ENCODE assay signal across 8 cellular contexts in genomic region chr11:106076923-106077608, GRCh38. TPM values are rescaled to one million over a fixed set of nuclear protein-coding genes. Genes with fewer than 3 reads are reported as not detected.
DNase-seq lines count a peak whose midpoint lies in the region; ATAC-seq and TF ChIP-seq lines count a peak whose summit lies in the region.

TSS of gene KBTBD3 (minus strand) at chr11:106077347. CDS start at chr11:106059097, 18,250 bp downstream.

- peak within 1 kb of the TSS; percentile 99 for H3K27ac Mint-ChIP-seq in activated T-cell treated with anti-CD3 and anti-CD28 coated beads, Interleukin-2, amount 50 U/mL, for 72 hours

- intact Hi-C loops in Panc1 (cut with micrococcal nuclease; ENCODE audit: unreplicated experiment) = loop anchor here (2.0 kb wide), 1 partner anchor 54 kb away; the partner anchor contains the start of gene MSANTD4
- intact Hi-C loops in esophagus muscularis mucosa (cut with DNase I) = loop anchor here (5.0 kb wide), 1 partner anchor 55 kb away; the partner anchor contains the start of gene MSANTD4

- peak; percentile 83 for TF ChIP-seq POLR2A in esophagus muscularis mucosa (IDR thresholded peaks at IDR 0.05; ENCODE audit: low read depth)

- no peaks in the 10 kb centered on the region for H3K9me3 Mint-ChIP-seq in activated T-cell treated with anti-CD3 and anti-CD28 coated beads, Interleukin-2, amount 50 U/mL, for 72 hours

- H3K27ac ChIP-seq in DND-41 (ENCODE audit: low read length) (peak within 1 kb of the TSS; percentile 100), KOPT-K1 (ENCODE audit: low read depth, low read length, poor library complexity, severe bottlenecking) (peak within 1 kb of the TSS; percentile 92), Panc1 (ENCODE audit: low read length) (peak within 1 kb of the TSS; percentile 87), esophagus muscularis mucosa (replicated peaks in 1 of 4) (peak within 1 kb of the TSS; percentile 93 to 97 (median 95)), muscle layer of colon (ENCODE audit: low read depth, low read length) (peak within 1 kb of the TSS; percentile 85)

- WGBS in esophagus muscularis mucosa = under 1% methylated on average over 27 of the region's 37 CpGs

- H3K4me1 Mint-ChIP-seq in activated T-cell treated with anti-CD3 and anti-CD28 coated beads, Interleukin-2, amount 50 U/mL, for 72 hours (ENCODE audit: low read depth) = peaks cover 60% of the 10 kb centered on the region

- peak within 1 kb of the TSS; percentile 100 for H2AFZ ChIP-seq in DND-41 (ENCODE audit: low read depth, low read length)

- H3K27me3 ChIP-seq in DND-41 (ENCODE audit: insufficient read depth, low read length, poor library complexity) (no peaks in the 10 kb centered on the region), Panc1 (ENCODE audit: control insufficient read depth, insufficient read depth, low read length) (no peaks in the 10 kb centered on the region), esophagus muscularis mucosa (no peaks in the 10 kb centered on the region), muscle layer of colon (ENCODE audit: control insufficient read depth in 1 of 2, insufficient read depth in 2 of 2, low read length in 2 of 2) (no peaks in the 10 kb centered on the region)

- peak; percentile 70 for TF ChIP-seq CTCF in DND-41 (IDR thresholded peaks at IDR 0.05; ENCODE audit: borderline replicate concordance, extremely low read depth, low read length, poor library complexity, severe bottlenecking)
- peak; percentile 82 for TF ChIP-seq CTCF in Panc1 (IDR thresholded peaks at IDR 0.05)
- peak in 2 of 3 experiments; percentile 23 to 30 for TF ChIP-seq CTCF in esophagus muscularis mucosa (IDR thresholded peaks at IDR 0.05)

- peaks cover 57% of the 10 kb centered on the region for H3K79me2 ChIP-seq in DND-41 (ENCODE audit: insufficient read depth, low read length)

- POLR2A ChIA-PET in Panc1 (lab: Charles Lee) = interaction anchor here (0.6 to 1.0 kb wide), 5 partner anchors 10 to 146 kb away, joined by 3 to 6 read pairs (median 3); no protein-coding TSS in a partner anchor

- peak within 1 kb of the TSS; percentile 80 for H3K4me2 ChIP-seq in DND-41 (ENCODE audit: insufficient read depth, low read length)

- peaks cover 7% of the 10 kb centered on the region; the same call in 1 of the 2 replicates for H4K20me1 ChIP-seq in DND-41 (ENCODE audit: insufficient read depth, low read length)

- BruUV-seq in Panc1 (replicated peaks; lab: Mats Ljungman, UMichigan) = TSS peak; percentile 56

- peak within 1 kb of the TSS; percentile 86 to 95 for H3K4me3 ChIP-seq in DND-41 (ENCODE audit: low read depth in 1 of 2, low read length in 2 of 2)
- peak within 1 kb of the TSS; percentile 90 to 98 for H3K4me3 ChIP-seq in Panc1 (ENCODE audit: low read depth in 2 of 2, low read length in 2 of 2)
- peak within 1 kb of the TSS; percentile 66 to 72 (median 69) for H3K4me3 ChIP-seq in esophagus muscularis mucosa
- peak within 1 kb of the TSS; percentile 82 to 94 for H3K4me3 ChIP-seq in muscle layer of colon (ENCODE audit: low read depth in 1 of 2, low read length in 2 of 2)

- H3K4me1 ChIP-seq in DND-41 (ENCODE audit: insufficient read depth, low read length) = peaks cover 48% of the 10 kb centered on the region
- peaks cover 16% of the 10 kb centered on the region for H3K4me1 ChIP-seq in Panc1 (ENCODE audit: control insufficient read depth, insufficient read depth, low read length)
- peaks cover 24 to 59% (median 52%) of the 10 kb centered on the region in 4 donors for H3K4me1 ChIP-seq in esophagus muscularis mucosa
- H3K4me1 ChIP-seq in muscle layer of colon (ENCODE audit: insufficient read depth, low read length) = peaks cover 39% of the 10 kb centered on the region

- DNase-seq in DND-41 (peak; percentile 99), Panc1 (ENCODE audit: low read depth, low spot score) (peak; percentile 99), esophagus muscularis mucosa (ENCODE audit: extremely low spot score) (peak; percentile 99)
- peak; percentile 96 to 99 for DNase-seq in activated T-cell treated with anti-CD3 and anti-CD28 coated beads, Interleukin-2, amount 50 U/mL, for 72 hours
- DNase-seq in stimulated activated CD8-positive, alpha-beta memory T cell treated with anti-CD3 and anti-CD28 coated beads, Interleukin-7, amount 100 ng/mL, for 1 hour (ENCODE audit: low read depth in 2 of 2) = peak; percentile 94 to 97

- in situ Hi-C loops in Panc1 (cut with HindIII; ENCODE audit: low pct_unique_long_range_greater_than_20kb, low sequenced_read_pairs) = no loop called here

- ATAC-seq in DND-41 (ENCODE audit: insufficient read depth, low read depth) = peak; percentile 94
- peak; percentile 97 for ATAC-seq in GM21825 (IDR thresholded peaks at IDR 0.05; ENCODE audit: unreplicated experiment)
- ATAC-seq in Panc1 = peak; percentile 98
- peak; percentile 95 for ATAC-seq in activated T-cell treated with anti-CD3 and anti-CD28 coated beads, Interleukin-2, amount 50 U/mL, for 72 hours (replicated peaks in 1 of 2)

- no peak for TF ChIP-seq EP300 in esophagus muscularis mucosa (IDR thresholded peaks at IDR 0.05)

- peak within 1 kb of the TSS; percentile 97 for H3K9ac ChIP-seq in DND-41 (ENCODE audit: low read depth, low read length)
- peak within 1 kb of the TSS; percentile 86 for H3K9ac ChIP-seq in muscle layer of colon (ENCODE audit: low read length)

- H3K4me3 Mint-ChIP-seq in activated T-cell treated with anti-CD3 and anti-CD28 coated beads, Interleukin-2, amount 50 U/mL, for 72 hours = peak within 1 kb of the TSS; percentile 93 to 99

- H3K36me3 ChIP-seq in DND-41 (ENCODE audit: insufficient read depth, low read length) (peaks cover 25% of the 10 kb centered on the region), KOPT-K1 (ENCODE audit: insufficient read depth, low read length) (peaks cover 26% of the 10 kb centered on the region), Panc1 (ENCODE audit: control insufficient read depth, insufficient read depth, low read length) (peaks cover 20% of the 10 kb centered on the region), esophagus muscularis mucosa (peaks cover 0 to 18% (median 2%) of the 10 kb centered on the region in 4 donors), muscle layer of colon (ENCODE audit: insufficient read depth, low read length) (peaks cover 21% of the 10 kb centered on the region)

- no peaks in the 10 kb centered on the region for H3K9me3 ChIP-seq in DND-41 (ENCODE audit: insufficient read depth, low read length, severe bottlenecking)
- no peaks in the 10 kb centered on the region for H3K9me3 ChIP-seq in KOPT-K1 (ENCODE audit: insufficient read depth, low read length, poor library complexity, severe bottlenecking)
- no peaks in the 10 kb centered on the region for H3K9me3 ChIP-seq in Panc1 (ENCODE audit: control insufficient read depth, insufficient read depth, low read depth, low read length)
- no peaks in the 10 kb centered on the region for H3K9me3 ChIP-seq in esophagus muscularis mucosa
- no peaks in the 10 kb centered on the region for H3K9me3 ChIP-seq in muscle layer of colon (ENCODE audit: low read length)

- H3K27me3 Mint-ChIP-seq in activated T-cell treated with anti-CD3 and anti-CD28 coated beads, Interleukin-2, amount 50 U/mL, for 72 hours (ENCODE audit: low read depth) = no peaks in the 10 kb centered on the region

- H3K36me3 Mint-ChIP-seq in activated T-cell treated with anti-CD3 and anti-CD28 coated beads, Interleukin-2, amount 50 U/mL, for 72 hours (ENCODE audit: insufficient read depth in 2 of 2) = peaks cover 4 to 17% of the 10 kb centered on the region in 2 donors

- CTCF ChIA-PET in Panc1 (lab: Charles Lee) = interaction anchor here (0.7 kb wide), 1 partner anchor 449 kb away, joined by 6 read pairs; no protein-coding TSS in a partner anchor

RNA-seq across cellular contexts. Expression of gene KBTBD3, which starts in this region (rescaled TPM):
- 5.7 TPM for total RNA-seq in Panc1 (2021; ENCODE audit: unreplicated experiment)
- polyA plus RNA-seq in Panc1 (2012; ENCODE audit: insufficient read length) = 4.8 TPM
- 10 to 100 TPM; 13.4 to 16.8 TPM for total RNA-seq in activated T-cell treated with anti-CD3 and anti-CD28 coated beads, Interleukin-2, amount 50 U/mL, for 72 hours
- 1 to 10 TPM; 3.6 to 8.3 (median 6.6) TPM for total RNA-seq in esophagus muscularis mucosa

Comparison
In these comparisons a context has a peak if more than half of its experiments do, and no peak if none do; other contexts are left out.
1. Peak in every context shown above with its lines: DNase-seq, ATAC-seq, H3K4me3 ChIP-seq and H3K27ac ChIP-seq.
2. CTCF ChIP-seq: peak in every context shown above with its lines; median percentile 82 in Panc1; 70 in DND-41; 26 in esophagus muscularis mucosa.